ENCODE assay signal across 14 cellular contexts in the genomic region with DNA sequence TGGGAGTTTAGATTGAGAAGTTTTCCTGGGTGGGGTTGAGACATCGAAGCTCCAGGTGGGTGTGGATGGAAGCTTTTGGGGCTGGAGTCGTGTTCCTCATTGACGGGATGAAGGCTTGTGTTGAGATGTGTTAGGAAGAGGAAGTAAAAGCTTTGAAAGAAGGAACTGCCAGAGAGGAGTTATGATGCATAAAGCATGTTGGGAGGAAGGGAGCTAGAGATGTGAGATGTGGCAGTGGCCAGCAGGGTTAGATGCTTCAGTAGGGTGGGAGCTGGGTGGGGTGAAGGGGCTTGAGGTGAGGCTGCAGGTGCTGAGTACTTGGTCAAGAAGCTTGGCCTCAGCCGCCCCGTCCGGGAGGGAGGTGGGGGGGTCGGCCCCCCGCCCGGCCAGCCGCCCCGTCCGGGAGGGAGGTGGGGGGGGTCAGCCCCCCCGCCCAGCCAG. TPM values are rescaled to one million over a fixed set of nuclear protein-coding genes. Genes with fewer than 3 reads are reported as not detected.
A peak's percentile ranks its signal among the peaks of the same experiment; 100 is the strongest.
DNase-seq lines count a peak whose midpoint lies in the region; ATAC-seq lines count a peak whose summit lies in the region.
"Had no signal": no experiment of that assay in that cellular context is flagged by ENCODE, and none has a peak within 500 bp of the region (broad histone marks: within the 10 kb centered on the region; RNA-seq: fewer than 3 reads in every experiment).

No MANE protein-coding gene starts in this region.

- no peaks in the 10 kb centered on the region for H3K27me3 Mint-ChIP-seq in activated T-cell treated with anti-CD3 and anti-CD28 coated beads, Interleukin-2, amount 50 U/mL, for 72 hours (ENCODE audit: low read depth)
- H3K27me3 Mint-ChIP-seq in stimulated activated memory B cell treated with anti-CD40 and anti-IgM and Interleukin-4, amounts not matched to agents 10 μg/mL and 1 μg/mL and 100 μg/mL, for 72 hours, result no peaks in the 10 kb centered on the region

- peaks cover 36% of the 10 kb centered on the region for H3K4me1 Mint-ChIP-seq in activated T-cell treated with anti-CD3 and anti-CD28 coated beads, Interleukin-2, amount 50 U/mL, for 72 hours (ENCODE audit: low read depth)
- H3K4me1 Mint-ChIP-seq in stimulated activated memory B cell treated with anti-CD40 and anti-IgM and Interleukin-4, amounts not matched to agents 10 μg/mL and 1 μg/mL and 100 μg/mL, for 72 hours, result peaks cover 70% of the 10 kb centered on the region

- H3K36me3 Mint-ChIP-seq in activated T-cell treated with anti-CD3 and anti-CD28 coated beads, Interleukin-2, amount 50 U/mL, for 72 hours (ENCODE audit: insufficient read depth in 2 of 2), result peaks cover 1 to 5% of the 10 kb centered on the region in 2 donors
- peaks cover 16% of the 10 kb centered on the region for H3K36me3 Mint-ChIP-seq in stimulated activated memory B cell treated with anti-CD40 and anti-IgM and Interleukin-4, amounts not matched to agents 10 μg/mL and 1 μg/mL and 100 μg/mL, for 72 hours

- H3K9me3 Mint-ChIP-seq in activated T-cell treated with anti-CD3 and anti-CD28 coated beads, Interleukin-2, amount 50 U/mL, for 72 hours, result no peaks in the 10 kb centered on the region
- H3K9me3 Mint-ChIP-seq in stimulated activated memory B cell treated with anti-CD40 and anti-IgM and Interleukin-4, amounts not matched to agents 10 μg/mL and 1 μg/mL and 100 μg/mL, for 72 hours, result no peaks in the 10 kb centered on the region
- H3K9me3 Mint-ChIP-seq: T-helper 1 cell treated with Interleukin-12 subunit alpha and Interleukin-12 subunit beta and Interleukin-4 antibody, amounts not matched to agents 30 μg/mL and 1 μg/mL, for 36 hours had no signal

- no peak overlapping the region for H3K4me3 Mint-ChIP-seq in activated T-cell treated with anti-CD3 and anti-CD28 coated beads, Interleukin-2, amount 50 U/mL, for 72 hours
- peak overlapping the region; percentile 32 for H3K4me3 Mint-ChIP-seq in stimulated activated memory B cell treated with anti-CD40 and anti-IgM and Interleukin-4, amounts not matched to agents 10 μg/mL and 1 μg/mL and 100 μg/mL, for 72 hours
- H3K4me3 Mint-ChIP-seq: T-helper 1 cell treated with Interleukin-12 subunit alpha and Interleukin-12 subunit beta and Interleukin-4 antibody, amounts not matched to agents 30 μg/mL and 1 μg/mL, for 36 hours had no signal

- DNase-seq in activated T-cell treated with anti-CD3 and anti-CD28 coated beads, Interleukin-2, amount 50 U/mL, for 72 hours, result no peak
- DNase-seq in activated T-cell treated with anti-CD3 and anti-CD28 coated beads for 4 hours (no peak), NOMO-1 (lab: John Stamatoyannopoulos, UW; ENCODE audit: unreplicated experiment in 2 of 2) (peak; percentile 52 to 89), NCI-H1092 treated with DMSO at 0.1 percent for 48 hours (lab: John Stamatoyannopoulos, UW) (no peak), H4 (ENCODE audit: low spot score) (no peak)
- peak; percentile 45 for DNase-seq in activated CD8-positive, alpha-beta memory T cell treated with anti-CD3 and anti-CD28 coated beads, Interleukin-2, amount 50 U/mL, for 48 hours
- DNase-seq: activated CD4-positive, alpha-beta T cell treated with anti-CD3 and anti-CD28 coated beads, Interleukin-2, amount 50 U/mL, for 1 hour; activated gamma-delta T cell; brain microvascular endothelial cell; effector CD8-positive, alpha-beta T cell; NCI-H2171 treated with DMSO at 0.1 percent for 48 hours had no signal

- H3K27ac Mint-ChIP-seq in activated T-cell treated with anti-CD3 and anti-CD28 coated beads, Interleukin-2, amount 50 U/mL, for 72 hours, result peak overlapping the region; percentile 27
- H3K27ac Mint-ChIP-seq in stimulated activated memory B cell treated with anti-CD40 and anti-IgM and Interleukin-4, amounts not matched to agents 10 μg/mL and 1 μg/mL and 100 μg/mL, for 72 hours, result peak overlapping the region; percentile 65
- H3K27ac Mint-ChIP-seq: T-helper 1 cell treated with Interleukin-12 subunit alpha and Interleukin-12 subunit beta and Interleukin-4 antibody, amounts not matched to agents 30 μg/mL and 1 μg/mL, for 36 hours had no signal

- ATAC-seq in activated T-cell treated with anti-CD3 and anti-CD28 coated beads, Interleukin-2, amount 50 U/mL, for 72 hours (replicated peaks in 1 of 2), result no peak
- ATAC-seq in stimulated activated memory B cell treated with anti-CD40 and anti-IgM and Interleukin-4, amounts not matched to agents 10 μg/mL and 1 μg/mL and 100 μg/mL, for 72 hours, result peak; percentile 34
- ATAC-seq in GM18907 (IDR thresholded peaks at IDR 0.05; ENCODE audit: unreplicated experiment), result no peak

RNA-seq across cellular contexts. Expression of a gene that starts 56.7 kb away (rescaled TPM):
- 100 to 1,000 TPM; 173 to 213 TPM for total RNA-seq in activated T-cell treated with anti-CD3 and anti-CD28 coated beads, Interleukin-2, amount 50 U/mL, for 72 hours
- 190 and 227 TPM in 2 replicates for total RNA-seq in H4 (2014; rRNA removed; shearing (Covaris generic))

Comparison
In these comparisons a context has a peak if more than half of its experiments do, and no peak if none do; other contexts are left out.
1. DNase-seq: peak in NOMO-1 (2 of 2) and activated CD8-positive, alpha-beta memory T cell treated with anti-CD3 and anti-CD28 coated beads, Interleukin-2, amount 50 U/mL, for 48 hours (single experiment); none in activated T-cell treated with anti-CD3 and anti-CD28 coated beads, Interleukin-2, amount 50 U/mL, for 72 hours (0 of 2), activated T-cell treated with anti-CD3 and anti-CD28 coated beads for 4 hours (single experiment), NCI-H1092 treated with DMSO at 0.1 percent for 48 hours (single experiment) and H4 (single experiment).